10 cellular contexts compared by ENCODE assay signal in the genomic region with DNA sequence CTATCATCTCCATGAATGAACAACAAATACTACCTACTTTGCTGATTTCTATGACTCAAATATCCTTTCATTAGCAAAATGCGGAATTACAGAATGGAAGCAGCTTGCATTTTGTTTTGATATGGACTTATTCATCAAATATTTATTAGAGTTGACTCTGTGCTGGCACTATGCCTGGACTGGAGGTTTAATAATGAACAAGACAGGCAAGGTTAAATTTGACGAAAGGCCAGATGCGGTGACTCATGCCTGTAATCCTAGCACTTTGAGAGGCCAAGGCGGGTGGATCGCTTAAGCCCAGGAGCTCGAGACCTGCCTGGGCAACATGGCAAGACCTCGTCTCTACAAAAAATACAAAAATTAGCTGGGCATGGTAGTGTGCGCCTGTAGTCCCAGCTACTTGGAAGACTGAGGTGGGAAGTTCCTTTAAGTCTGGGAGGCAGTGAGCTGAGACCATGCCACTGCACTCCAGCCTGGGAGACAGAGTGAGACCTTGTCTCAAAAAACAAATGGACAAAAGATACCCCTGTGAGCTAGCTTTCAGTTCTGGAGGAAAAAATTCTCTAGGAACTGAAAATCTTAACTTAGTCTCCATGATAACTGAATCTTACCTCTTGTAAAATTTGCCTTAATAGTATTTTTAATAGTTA.
DNase-seq lines count a peak whose midpoint lies in the region; ATAC-seq and TF ChIP-seq lines count a peak whose summit lies in the region.
"Had no signal": no experiment of that assay in that cellular context is flagged by ENCODE, and none has a peak within 500 bp of the region (broad histone marks: within the 10 kb centered on the region; RNA-seq: fewer than 3 reads in every experiment).

No MANE protein-coding gene starts in this region.

- ATAC-seq in GM18868 (IDR thresholded peaks at IDR 0.05; ENCODE audit: unreplicated experiment): no peak

- in situ Hi-C loops in ACHN (cut with HindIII; ENCODE audit: low pct_ligation_motif_present, low pct_unique_long_range_greater_than_20kb, low sequenced_read_pairs): no loop called here

- H3K4me1 Mint-ChIP-seq in T-helper 2 cell treated with Interferon-gamma antibody and Interleukin-4, amounts not matched to agents 5 μg/mL and 100 μg/mL, for 36 hours (ENCODE audit: low read depth): no peaks in the 10 kb centered on the region

- DNase-seq in ACHN: peak; percentile 82
- peak; percentile 53 for DNase-seq in HS-5 (ENCODE audit: low read depth)
- peak; percentile 93 for DNase-seq in amniotic epithelial cell (ENCODE audit: low read depth)
- peak; percentile 92 for DNase-seq in kidney glomerular epithelial cell (lab: John Stamatoyannopoulos, UW)
- DNase-seq in T-helper 2 cell treated with Interferon-gamma antibody and Interleukin-4, amounts not matched to agents 5 μg/mL and 100 μg/mL, for 36 hours (ENCODE audit: low spot score): no peak
- no peak for DNase-seq in GM10266 (ENCODE audit: extremely low spot score)
- DNase-seq in SKM-1 treated with dmso at 0.1 percent for 144 hours (lab: John Stamatoyannopoulos, UW; ENCODE audit: unreplicated experiment): no peak
- DNase-seq: amniotic stem cell, Caco-2 had no signal

- H3K9me3 Mint-ChIP-seq in T-helper 2 cell treated with Interferon-gamma antibody and Interleukin-4, amounts not matched to agents 5 μg/mL and 100 μg/mL, for 36 hours: no peaks in the 10 kb centered on the region

- no peak overlapping the region for H3K4me3 Mint-ChIP-seq in T-helper 2 cell treated with Interferon-gamma antibody and Interleukin-4, amounts not matched to agents 5 μg/mL and 100 μg/mL, for 36 hours

- H3K27ac Mint-ChIP-seq in T-helper 2 cell treated with Interferon-gamma antibody and Interleukin-4, amounts not matched to agents 5 μg/mL and 100 μg/mL, for 36 hours: no peak overlapping the region

- no peaks in the 10 kb centered on the region for H3K27me3 Mint-ChIP-seq in T-helper 2 cell treated with Interferon-gamma antibody and Interleukin-4, amounts not matched to agents 5 μg/mL and 100 μg/mL, for 36 hours (ENCODE audit: low read depth)

- no peaks in the 10 kb centered on the region for H3K36me3 Mint-ChIP-seq in T-helper 2 cell treated with Interferon-gamma antibody and Interleukin-4, amounts not matched to agents 5 μg/mL and 100 μg/mL, for 36 hours (ENCODE audit: low read depth)

- TF ChIP-seq CTCF in GM10266 (IDR thresholded peaks at IDR 0.05; ENCODE audit: control insufficient read depth, insufficient read depth, low read depth, missing control alignments): no peak

Comparison
In these comparisons a context has a peak if more than half of its experiments do, and no peak if none do; other contexts are left out.
1. DNase-seq: peak in ACHN (single experiment), HS-5 (single experiment), amniotic epithelial cell (single experiment) and kidney glomerular epithelial cell (single experiment); none in T-helper 2 cell treated with Interferon-gamma antibody and Interleukin-4, amounts not matched to agents 5 μg/mL and 100 μg/mL, for 36 hours (single experiment), GM10266 (single experiment) and SKM-1 treated with dmso at 0.1 percent for 144 hours (single experiment).